In the genomic region with DNA sequence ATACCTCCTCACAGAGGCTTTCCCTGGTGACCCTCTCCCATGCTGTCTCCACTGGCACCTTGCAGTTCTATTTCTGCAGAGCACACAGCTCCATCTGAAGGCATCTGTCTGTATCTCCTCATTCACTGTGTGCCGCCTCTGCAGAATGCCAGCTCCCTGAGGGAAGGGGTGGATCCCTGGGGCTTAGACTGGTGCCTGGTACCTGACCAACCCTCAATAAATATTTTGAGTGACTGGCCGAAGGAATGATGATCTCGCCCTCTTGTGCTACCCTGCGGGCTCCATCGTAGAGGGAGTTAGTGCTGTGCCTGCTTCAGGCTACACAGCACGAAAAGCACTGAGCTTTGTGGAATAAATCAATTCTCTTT, we compare ENCODE assay signal across 1 cellular context.
TF ChIP-seq lines count a peak whose summit lies in the region.

No MANE protein-coding gene starts in this region.

TF ChIP-seq in GM23338, 12 proteins besides CTCF, POLR2A, EP300 and RAD21 (continued from another document):
- TF ChIP-seq, protein P1, sequence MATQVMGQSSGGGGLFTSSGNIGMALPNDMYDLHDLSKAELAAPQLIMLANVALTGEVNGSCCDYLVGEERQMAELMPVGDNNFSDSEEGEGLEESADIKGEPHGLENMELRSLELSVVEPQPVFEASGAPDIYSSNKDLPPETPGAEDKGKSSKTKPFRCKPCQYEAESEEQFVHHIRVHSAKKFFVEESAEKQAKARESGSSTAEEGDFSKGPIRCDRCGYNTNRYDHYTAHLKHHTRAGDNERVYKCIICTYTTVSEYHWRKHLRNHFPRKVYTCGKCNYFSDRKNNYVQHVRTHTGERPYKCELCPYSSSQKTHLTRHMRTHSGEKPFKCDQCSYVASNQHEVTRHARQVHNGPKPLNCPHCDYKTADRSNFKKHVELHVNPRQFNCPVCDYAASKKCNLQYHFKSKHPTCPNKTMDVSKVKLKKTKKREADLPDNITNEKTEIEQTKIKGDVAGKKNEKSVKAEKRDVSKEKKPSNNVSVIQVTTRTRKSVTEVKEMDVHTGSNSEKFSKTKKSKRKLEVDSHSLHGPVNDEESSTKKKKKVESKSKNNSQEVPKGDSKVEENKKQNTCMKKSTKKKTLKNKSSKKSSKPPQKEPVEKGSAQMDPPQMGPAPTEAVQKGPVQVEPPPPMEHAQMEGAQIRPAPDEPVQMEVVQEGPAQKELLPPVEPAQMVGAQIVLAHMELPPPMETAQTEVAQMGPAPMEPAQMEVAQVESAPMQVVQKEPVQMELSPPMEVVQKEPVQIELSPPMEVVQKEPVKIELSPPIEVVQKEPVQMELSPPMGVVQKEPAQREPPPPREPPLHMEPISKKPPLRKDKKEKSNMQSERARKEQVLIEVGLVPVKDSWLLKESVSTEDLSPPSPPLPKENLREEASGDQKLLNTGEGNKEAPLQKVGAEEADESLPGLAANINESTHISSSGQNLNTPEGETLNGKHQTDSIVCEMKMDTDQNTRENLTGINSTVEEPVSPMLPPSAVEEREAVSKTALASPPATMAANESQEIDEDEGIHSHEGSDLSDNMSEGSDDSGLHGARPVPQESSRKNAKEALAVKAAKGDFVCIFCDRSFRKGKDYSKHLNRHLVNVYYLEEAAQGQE (IDR thresholded peaks at IDR 0.05; ENCODE audit: unreplicated experiment) = no peak
- TF ChIP-seq ETS1 (IDR thresholded peaks at IDR 0.05) (no peak), POLR2AphosphoS5 (IDR thresholded peaks at IDR 0.05; ENCODE audit: low read depth) (no peak)
